7 cellular contexts compared by ENCODE assay signal in genomic region chr18:13136689-13137040, GRCh38.
DNase-seq lines count a peak whose midpoint lies in the region; ATAC-seq and TF ChIP-seq lines count a peak whose summit lies in the region.

No MANE protein-coding gene starts in this region.

- H3K36me3 Mint-ChIP-seq in activated T-helper 17 cell treated with anti-CD3 and anti-CD28 coated beads, Interleukin-2, amount 50 U/mL, for 72 hours (ENCODE audit: low read depth): peaks cover 6% of the 10 kb centered on the region
- H3K36me3 Mint-ChIP-seq in type B pancreatic cell: peaks cover 3% of the 10 kb centered on the region

- 0 out of 2 replicates have a peak, but pooled peaks cover 1% of the 10 kb centered on the region for H3K4me1 ChIP-seq in iPS DF 6.9 (ENCODE audit: control insufficient read depth, insufficient read depth, low read length)

- no peaks in the 10 kb centered on the region for H3K9me3 ChIP-seq in iPS DF 6.9 (ENCODE audit: control insufficient read depth, insufficient read depth, low read length)

- no CpG with 5 or more reads among the region's 35 CpGs for WGBS in iPS DF 6.9 (ENCODE audit: insufficient coverage, insufficient read length)

- H3K9me3 Mint-ChIP-seq in activated T-helper 17 cell treated with anti-CD3 and anti-CD28 coated beads, Interleukin-2, amount 50 U/mL, for 72 hours: peaks cover 3% of the 10 kb centered on the region
- H3K9me3 Mint-ChIP-seq in type B pancreatic cell: peaks cover 5% of the 10 kb centered on the region

- DNase-seq in GM13976 (ENCODE audit: low spot score): peak; percentile 61
- no peak for DNase-seq in iPS DF 6.9 (ENCODE audit: low read depth, low spot score)
- no peak for DNase-seq in skeletal muscle cell (ENCODE audit: low read depth)
- DNase-seq in NCI-H1694 (lab: John Stamatoyannopoulos, UW): no peak
- DNase-seq in type B pancreatic cell (ENCODE audit: extremely low spot score, unreplicated experiment): no peak

- H3K27ac Mint-ChIP-seq in activated T-helper 17 cell treated with anti-CD3 and anti-CD28 coated beads, Interleukin-2, amount 50 U/mL, for 72 hours: no peak overlapping the region
- no peak overlapping the region for H3K27ac Mint-ChIP-seq in type B pancreatic cell

- no peak for TF ChIP-seq CTCF in GM13976 (IDR thresholded peaks at IDR 0.05; ENCODE audit: borderline replicate concordance, control extremely low read depth, extremely low read depth, insufficient read depth, missing control alignments)
- TF ChIP-seq CTCF in type B pancreatic cell (conservative IDR thresholded peaks at IDR 0.05): no peak

- H3K27me3 Mint-ChIP-seq in activated T-helper 17 cell treated with anti-CD3 and anti-CD28 coated beads, Interleukin-2, amount 50 U/mL, for 72 hours: no peaks in the 10 kb centered on the region
- H3K27me3 Mint-ChIP-seq in type B pancreatic cell: peaks cover 57% of the 10 kb centered on the region

- peak; percentile 19 for ATAC-seq in HG02938 (IDR thresholded peaks at IDR 0.05; ENCODE audit: unreplicated experiment)
- peak; percentile 8 for ATAC-seq in activated T-helper 17 cell treated with anti-CD3 and anti-CD28 coated beads, Interleukin-2, amount 50 U/mL, for 72 hours (replicated peaks)

- H3K4me1 Mint-ChIP-seq in activated T-helper 17 cell treated with anti-CD3 and anti-CD28 coated beads, Interleukin-2, amount 50 U/mL, for 72 hours: peaks cover 15% of the 10 kb centered on the region
- H3K4me1 Mint-ChIP-seq in type B pancreatic cell (ENCODE audit: unreplicated experiment): peaks cover 4% of the 10 kb centered on the region

- in situ Hi-C loops in GM13976 (cut with MboI; ENCODE audit: low sequenced_read_pairs, unreplicated experiment): no loop called here

- H3K27ac ChIP-seq in iPS DF 6.9 (ENCODE audit: low read length): no peak overlapping the region

- peak overlapping the region; percentile 100 for H3K4me3 Mint-ChIP-seq in activated T-helper 17 cell treated with anti-CD3 and anti-CD28 coated beads, Interleukin-2, amount 50 U/mL, for 72 hours
- H3K4me3 Mint-ChIP-seq in type B pancreatic cell: no peak overlapping the region

- H3K4me3 ChIP-seq in iPS DF 6.9 (ENCODE audit: low read length): peak overlapping the region; percentile 56
- peak overlapping the region; percentile 63 for H3K4me3 ChIP-seq in skeletal muscle cell (ENCODE audit: low read depth, low read length)

- peaks cover 18% of the 10 kb centered on the region; the same call in 1 of the 2 replicates for H3K27me3 ChIP-seq in iPS DF 6.9 (ENCODE audit: control insufficient read depth, insufficient read depth, low read length)

- peaks cover 2% of the 10 kb centered on the region; the same call in 1 of the 2 replicates for H3K36me3 ChIP-seq in iPS DF 6.9 (ENCODE audit: control insufficient read depth, insufficient read depth, low read length)
